Comparison of ENCODE assay signal across 1 cellular context in genomic region chr10:79243211-79244067, GRCh38.
TF ChIP-seq lines count a peak whose summit lies in the region.

No MANE protein-coding gene starts in this region.

TF ChIP-seq in HEK293, 187 proteins besides CTCF, POLR2A, EP300 and RAD21 (continued from another document):
- TF ChIP-seq HIC1 (tag by site-specific recombination; IDR thresholded peaks at IDR 0.05) (peak; percentile 77), ZNF76 (tag by site-specific recombination; IDR thresholded peaks at IDR 0.05; ENCODE audit: borderline replicate concordance, low read depth) (peak; percentile 93), ZNF518A (tag by site-specific recombination; conservative IDR thresholded peaks at IDR 0.05; ENCODE audit: low read depth) (no peak), ZNF596 (tag by site-specific recombination; IDR thresholded peaks at IDR 0.05) (peak; percentile 29; the same call in 1 of the 2 replicates), SCRT2 (tag by site-specific recombination; IDR thresholded peaks at IDR 0.05) (no peak), ELK4 (IDR thresholded peaks at IDR 0.05; ENCODE audit: borderline replicate concordance, low read depth, low read length) (no peak), ZNF571 (tag by site-specific recombination; IDR thresholded peaks at IDR 0.05) (no peak), EGR2 (tag by site-specific recombination; IDR thresholded peaks at IDR 0.05; ENCODE audit: low read depth) (peak; percentile 59), GLIS2 (tag by site-specific recombination; IDR thresholded peaks at IDR 0.05) (peak; percentile 42; the same call in 1 of the 2 replicates), ZSCAN30 (tag by site-specific recombination; IDR thresholded peaks at IDR 0.05) (peak; percentile 63; the same call in 1 of the 2 replicates), ZNF335 (tag by site-specific recombination; conservative IDR thresholded peaks at IDR 0.05) (peak; percentile 91; the same call in 1 of the 2 replicates), ZNF248 (tag by site-specific recombination; IDR thresholded peaks at IDR 0.05) (no peak), KLF17 (tag by site-specific recombination; IDR thresholded peaks at IDR 0.05) (no peak), ZSCAN4 (tag by site-specific recombination; IDR thresholded peaks at IDR 0.05) (no peak), ZNF398 (tag by site-specific recombination; IDR thresholded peaks at IDR 0.05) (peak; percentile 33), ZNF2 (tag by site-specific recombination; IDR thresholded peaks at IDR 0.05) (0 out of 2 replicates have a peak, but pooled peaks have one; percentile 47), ZSCAN5A (tag by site-specific recombination; IDR thresholded peaks at IDR 0.05) (0 out of 2 replicates have a peak, but pooled peaks have one; percentile 57), ZBTB26 (tag by site-specific recombination; optimal IDR thresholded peaks at IDR 0.05) (peak; percentile 76), ZNF677 (tag by site-specific recombination; IDR thresholded peaks at IDR 0.05) (no peak), ZBTB17 (tag by site-specific recombination; IDR thresholded peaks at IDR 0.05) (peak; percentile 21; the same call in 1 of the 2 replicates), ZEB2 (tag by site-specific recombination; IDR thresholded peaks at IDR 0.05) (peak; percentile 64), ZNF549 (tag by site-specific recombination; IDR thresholded peaks at IDR 0.05) (no peak), ZBTB44 (tag by site-specific recombination; IDR thresholded peaks at IDR 0.05) (0 out of 2 replicates have a peak, but pooled peaks have one; percentile 23), ZNF112 (tag by site-specific recombination; IDR thresholded peaks at IDR 0.05) (no peak), BCL11B (tag by site-specific recombination; IDR thresholded peaks at IDR 0.05; ENCODE audit: low read depth) (peak; percentile 50; the same call in 1 of the 2 replicates), ZNF280C (tag by site-specific recombination; IDR thresholded peaks at IDR 0.05) (no peak), KLF7 (tag by site-specific recombination; IDR thresholded peaks at IDR 0.05; ENCODE audit: borderline replicate concordance) (no peak), ZBTB1 (tag by site-specific recombination; IDR thresholded peaks at IDR 0.05) (no peak), ZNF654 (tag by site-specific recombination; IDR thresholded peaks at IDR 0.05; ENCODE audit: low read depth) (no peak), ZNF266 (tag by site-specific recombination; IDR thresholded peaks at IDR 0.05; ENCODE audit: low read depth) (no peak), ZNF561 (tag by site-specific recombination; IDR thresholded peaks at IDR 0.05; ENCODE audit: borderline replicate concordance) (peak; percentile 32; the same call in 1 of the 2 replicates), ZNF600 (tag by site-specific recombination; IDR thresholded peaks at IDR 0.05) (no peak), GFI1B (tag by site-specific recombination; IDR thresholded peaks at IDR 0.05) (no peak), ZNF121 (tag by site-specific recombination; IDR thresholded peaks at IDR 0.05) (no peak), ZBTB8A (tag by site-specific recombination; IDR thresholded peaks at IDR 0.05) (peak; percentile 95)
